Comparison of ENCODE assay signal across 34 cellular contexts in genomic region chr4:31228068-31228467, GRCh38.
"Had no signal": no experiment of that assay in that cellular context is flagged by ENCODE, and none has a peak within 500 bp of the region (broad histone marks: within the 10 kb centered on the region; RNA-seq: fewer than 3 reads in every experiment).

No MANE protein-coding gene starts in this region.

- H3K9me3 ChIP-seq: adrenal gland, body of pancreas, breast epithelium had no signal

- H3K36me3 Mint-ChIP-seq: activated CD4-positive, alpha-beta memory T cell treated with anti-CD3 and anti-CD28 coated beads for 36 hours; activated naive CD4-positive, alpha-beta T cell treated with anti-CD3 and anti-CD28 coated beads, Interleukin-2, amount 10 ng/mL, durations not matched to agents 7 days and 5 days; activated naive CD4-positive, alpha-beta T cell treated with anti-CD3 and anti-CD28 coated beads, Interleukin-2, amount 50 U/mL, for 24 hours; activated naive CD8-positive, alpha-beta T cell; activated naive CD8-positive, alpha-beta T cell treated with anti-CD3 and anti-CD28 coated beads, Interleukin-2, amount 10 ng/mL, durations not matched to agents 7 days and 5 days had no signal

- DNase-seq: activated B cell treated with CpG ODN at 0.5 μM for 24 hours; activated CD4-positive, alpha-beta memory T cell treated with anti-CD3 and anti-CD28 coated beads for 36 hours; activated CD4-positive, alpha-beta T cell treated with anti-CD3 and anti-CD28 coated beads for 4 hours; activated CD4-positive, alpha-beta T cell treated with anti-CD3 and anti-CD28 coated beads, Interleukin-2, amount 10 ng/mL, durations not matched to agents 24 days and 14 days; activated CD4-positive, alpha-beta T cell treated with anti-CD3 and anti-CD28 coated beads, Interleukin-2, amount 50 U/mL, for 1 hour; activated CD4-positive, alpha-beta T cell treated with anti-CD3 and anti-CD28 coated beads, Interleukin-2, amount 50 U/mL, for 4 hours; activated CD4-positive, CD25-positive, alpha-beta regulatory T cell treated with anti-CD3 and anti-CD28 coated beads, Interleukin-2, amount 50 U/mL, for 72 hours; activated CD8-positive, alpha-beta memory T cell treated with anti-CD3 and anti-CD28 coated beads, Interleukin-2, amount 50 U/mL, for 4 hours; activated CD8-positive, alpha-beta T cell treated with anti-CD3 and anti-CD28 coated beads for 36 hours; activated effector memory CD4-positive, alpha-beta T cell treated with Interleukin-2 at 50 U/mL for 16 hours; activated gamma-delta T cell; activated naive CD4-positive, alpha-beta T cell treated with anti-CD3 and anti-CD28 coated beads, Interleukin-2, amount 10 ng/mL, durations not matched to agents 7 days and 5 days; activated naive CD4-positive, alpha-beta T cell treated with Interleukin-2 at 50 U/mL for 16 hours; activated naive CD8-positive, alpha-beta T cell treated with anti-CD3 and anti-CD28 coated beads, Interleukin-2, amount 10 ng/mL, durations not matched to agents 7 days and 5 days; activated T-cell treated with anti-CD3 and anti-CD28 coated beads for 4 hours; activated T-cell treated with anti-CD3 and anti-CD28 coated beads, Interleukin-2, amount 50 U/mL, for 1 hour; activated T-cell treated with anti-CD3 and anti-CD28 coated beads, Interleukin-2, amount 50 U/mL, for 4 hours; activated T-cell treated with anti-CD3 and anti-CD28 coated beads, Interleukin-2, amount 50 U/mL, for 72 hours; adrenal gland; amniotic stem cell; aorta; body of pancreas; brain microvascular endothelial cell; central memory CD4-positive, alpha-beta T cell; T-helper 1 cell; T-helper 2 cell; T-helper 9 cell had no signal

- H3K27me3 Mint-ChIP-seq: activated B cell treated with CpG ODN at 0.5 μM for 24 hours; activated CD4-positive, alpha-beta memory T cell treated with anti-CD3 and anti-CD28 coated beads for 36 hours; activated CD4-positive, alpha-beta T cell treated with anti-CD3 and anti-CD28 coated beads, Interleukin-2, amount 10 ng/mL, durations not matched to agents 24 days and 14 days; activated CD8-positive, alpha-beta T cell treated with anti-CD3 and anti-CD28 coated beads for 36 hours; activated naive CD4-positive, alpha-beta T cell treated with anti-CD3 and anti-CD28 coated beads, Interleukin-2, amount 10 ng/mL, durations not matched to agents 7 days and 5 days; activated naive CD4-positive, alpha-beta T cell treated with anti-CD3 and anti-CD28 coated beads, Interleukin-2, amount 50 U/mL, for 24 hours; activated naive CD8-positive, alpha-beta T cell; activated naive CD8-positive, alpha-beta T cell treated with anti-CD3 and anti-CD28 coated beads, Interleukin-2, amount 10 ng/mL, durations not matched to agents 7 days and 5 days had no signal

- H3K36me3 ChIP-seq: adrenal gland, brain microvascular endothelial cell, breast epithelium had no signal

- H3K4me1 Mint-ChIP-seq: activated B cell treated with CpG ODN at 0.5 μM for 24 hours; activated CD4-positive, alpha-beta T cell treated with anti-CD3 and anti-CD28 coated beads, Interleukin-2, amount 10 ng/mL, durations not matched to agents 24 days and 14 days; activated naive CD4-positive, alpha-beta T cell treated with anti-CD3 and anti-CD28 coated beads, Interleukin-2, amount 10 ng/mL, durations not matched to agents 7 days and 5 days; activated naive CD4-positive, alpha-beta T cell treated with anti-CD3 and anti-CD28 coated beads, Interleukin-2, amount 50 U/mL, for 24 hours; activated naive CD8-positive, alpha-beta T cell treated with anti-CD3 and anti-CD28 coated beads, Interleukin-2, amount 10 ng/mL, durations not matched to agents 7 days and 5 days had no signal

- H3K9me3 Mint-ChIP-seq: activated CD4-positive, alpha-beta T cell treated with anti-CD3 and anti-CD28 coated beads, Interleukin-2, amount 10 ng/mL, durations not matched to agents 24 days and 14 days; T-helper 1 cell treated with Interleukin-12 subunit alpha and Interleukin-12 subunit beta and Interleukin-4 antibody, amounts not matched to agents 30 μg/mL and 1 μg/mL, for 36 hours had no signal

- H3K4me3 ChIP-seq: adrenal gland, body of pancreas, breast epithelium had no signal

- H3K4me3 Mint-ChIP-seq: activated B cell treated with CpG ODN at 0.5 μM for 24 hours; activated CD4-positive, alpha-beta memory T cell treated with anti-CD3 and anti-CD28 coated beads for 36 hours; activated CD4-positive, alpha-beta T cell treated with anti-CD3 and anti-CD28 coated beads, Interleukin-2, amount 10 ng/mL, durations not matched to agents 24 days and 14 days; activated CD8-positive, alpha-beta T cell treated with anti-CD3 and anti-CD28 coated beads for 36 hours; activated naive CD4-positive, alpha-beta T cell treated with anti-CD3 and anti-CD28 coated beads, Interleukin-2, amount 10 ng/mL, durations not matched to agents 7 days and 5 days; activated naive CD4-positive, alpha-beta T cell treated with anti-CD3 and anti-CD28 coated beads, Interleukin-2, amount 50 U/mL, for 24 hours; activated naive CD8-positive, alpha-beta T cell; activated naive CD8-positive, alpha-beta T cell treated with anti-CD3 and anti-CD28 coated beads, Interleukin-2, amount 10 ng/mL, durations not matched to agents 7 days and 5 days; activated T-cell treated with anti-CD3 and anti-CD28 coated beads, Interleukin-2, amount 50 U/mL, for 4 hours; activated T-cell treated with anti-CD3 and anti-CD28 coated beads, Interleukin-2, amount 50 U/mL, for 72 hours; T-helper 1 cell treated with Interleukin-12 subunit alpha and Interleukin-12 subunit beta and Interleukin-4 antibody, amounts not matched to agents 30 μg/mL and 1 μg/mL, for 36 hours; T-helper 2 cell treated with Interferon-gamma antibody and Interleukin-4, amounts not matched to agents 5 μg/mL and 100 μg/mL, for 36 hours had no signal

- H3K27ac ChIP-seq: adrenal gland, body of pancreas, brain microvascular endothelial cell, breast epithelium, VCaP had no signal

- H3K4me1 ChIP-seq: adrenal gland, body of pancreas, breast epithelium had no signal

- H3K27ac Mint-ChIP-seq: activated B cell treated with CpG ODN at 0.5 μM for 24 hours; activated CD4-positive, alpha-beta memory T cell treated with anti-CD3 and anti-CD28 coated beads for 36 hours; activated CD4-positive, alpha-beta T cell treated with anti-CD3 and anti-CD28 coated beads, Interleukin-2, amount 10 ng/mL, durations not matched to agents 24 days and 14 days; activated CD8-positive, alpha-beta T cell treated with anti-CD3 and anti-CD28 coated beads for 36 hours; activated naive CD4-positive, alpha-beta T cell treated with anti-CD3 and anti-CD28 coated beads, Interleukin-2, amount 10 ng/mL, durations not matched to agents 7 days and 5 days; activated naive CD4-positive, alpha-beta T cell treated with anti-CD3 and anti-CD28 coated beads, Interleukin-2, amount 50 U/mL, for 24 hours; activated naive CD8-positive, alpha-beta T cell; activated naive CD8-positive, alpha-beta T cell treated with anti-CD3 and anti-CD28 coated beads, Interleukin-2, amount 10 ng/mL, durations not matched to agents 7 days and 5 days; activated T-cell treated with anti-CD3 and anti-CD28 coated beads, Interleukin-2, amount 50 U/mL, for 72 hours; activated T-helper 2 cell treated with anti-CD3 and anti-CD28 coated beads, Interferon-gamma antibody, Interleukin-2, Interleukin-4, amounts not matched to agents 10 μg/mL and 5 μg/mL and 100 μg/mL, durations not matched to agents 14 hours and 24 hours and 36 hours; T-helper 1 cell treated with Interleukin-12 subunit alpha and Interleukin-12 subunit beta and Interleukin-4 antibody, amounts not matched to agents 30 μg/mL and 1 μg/mL, for 36 hours; T-helper 2 cell treated with Interferon-gamma antibody and Interleukin-4, amounts not matched to agents 5 μg/mL and 100 μg/mL, for 36 hours had no signal

- ATAC-seq: activated CD8-positive, alpha-beta T cell treated with anti-CD3 and anti-CD28 coated beads for 36 hours; activated T-cell treated with anti-CD3 and anti-CD28 coated beads, Interleukin-2, amount 50 U/mL, for 4 hours; activated T-cell treated with anti-CD3 and anti-CD28 coated beads, Interleukin-2, amount 50 U/mL, for 72 hours; body of pancreas had no signal

- H3K27me3 ChIP-seq: adrenal gland, body of pancreas, brain microvascular endothelial cell, breast epithelium had no signal
